Comparison of ENCODE assay signal across 1 cellular context in the genomic region with DNA sequence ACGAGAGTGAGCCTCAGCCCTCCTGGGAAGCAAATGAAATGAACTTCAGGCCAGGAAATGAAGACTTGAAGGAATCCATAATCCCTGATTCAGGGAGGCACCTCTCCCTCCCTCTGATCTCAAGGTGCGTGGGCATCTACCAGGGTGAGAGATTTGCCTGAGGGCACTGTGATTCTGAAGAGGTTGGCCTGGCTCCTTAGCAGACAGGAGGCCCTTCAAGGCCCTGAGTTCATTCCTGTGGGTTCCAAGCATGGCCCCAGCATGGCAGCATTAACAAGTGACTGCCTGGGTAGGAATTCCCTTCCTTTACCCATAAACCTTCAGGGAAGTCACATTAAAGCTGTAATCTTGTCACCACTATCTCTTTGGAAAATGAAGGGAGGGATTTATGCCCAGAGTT.
TF ChIP-seq lines count a peak whose summit lies in the region.

No MANE protein-coding gene starts in this region.

TF ChIP-seq in SK-N-SH treated with all-trans-retinoic acid at 6 μM for 48 hours, 23 proteins besides CTCF, POLR2A, EP300 and RAD21 (continued from another document):
- TF ChIP-seq, protein P1, sequence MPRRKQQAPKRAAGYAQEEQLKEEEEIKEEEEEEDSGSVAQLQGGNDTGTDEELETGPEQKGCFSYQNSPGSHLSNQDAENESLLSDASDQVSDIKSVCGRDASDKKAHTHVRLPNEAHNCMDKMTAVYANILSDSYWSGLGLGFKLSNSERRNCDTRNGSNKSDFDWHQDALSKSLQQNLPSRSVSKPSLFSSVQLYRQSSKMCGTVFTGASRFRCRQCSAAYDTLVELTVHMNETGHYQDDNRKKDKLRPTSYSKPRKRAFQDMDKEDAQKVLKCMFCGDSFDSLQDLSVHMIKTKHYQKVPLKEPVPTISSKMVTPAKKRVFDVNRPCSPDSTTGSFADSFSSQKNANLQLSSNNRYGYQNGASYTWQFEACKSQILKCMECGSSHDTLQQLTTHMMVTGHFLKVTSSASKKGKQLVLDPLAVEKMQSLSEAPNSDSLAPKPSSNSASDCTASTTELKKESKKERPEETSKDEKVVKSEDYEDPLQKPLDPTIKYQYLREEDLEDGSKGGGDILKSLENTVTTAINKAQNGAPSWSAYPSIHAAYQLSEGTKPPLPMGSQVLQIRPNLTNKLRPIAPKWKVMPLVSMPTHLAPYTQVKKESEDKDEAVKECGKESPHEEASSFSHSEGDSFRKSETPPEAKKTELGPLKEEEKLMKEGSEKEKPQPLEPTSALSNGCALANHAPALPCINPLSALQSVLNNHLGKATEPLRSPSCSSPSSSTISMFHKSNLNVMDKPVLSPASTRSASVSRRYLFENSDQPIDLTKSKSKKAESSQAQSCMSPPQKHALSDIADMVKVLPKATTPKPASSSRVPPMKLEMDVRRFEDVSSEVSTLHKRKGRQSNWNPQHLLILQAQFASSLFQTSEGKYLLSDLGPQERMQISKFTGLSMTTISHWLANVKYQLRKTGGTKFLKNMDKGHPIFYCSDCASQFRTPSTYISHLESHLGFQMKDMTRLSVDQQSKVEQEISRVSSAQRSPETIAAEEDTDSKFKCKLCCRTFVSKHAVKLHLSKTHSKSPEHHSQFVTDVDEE (CRISPR knock-in tag; IDR thresholded peaks at IDR 0.05) = no peak
- TF ChIP-seq, protein P2, sequence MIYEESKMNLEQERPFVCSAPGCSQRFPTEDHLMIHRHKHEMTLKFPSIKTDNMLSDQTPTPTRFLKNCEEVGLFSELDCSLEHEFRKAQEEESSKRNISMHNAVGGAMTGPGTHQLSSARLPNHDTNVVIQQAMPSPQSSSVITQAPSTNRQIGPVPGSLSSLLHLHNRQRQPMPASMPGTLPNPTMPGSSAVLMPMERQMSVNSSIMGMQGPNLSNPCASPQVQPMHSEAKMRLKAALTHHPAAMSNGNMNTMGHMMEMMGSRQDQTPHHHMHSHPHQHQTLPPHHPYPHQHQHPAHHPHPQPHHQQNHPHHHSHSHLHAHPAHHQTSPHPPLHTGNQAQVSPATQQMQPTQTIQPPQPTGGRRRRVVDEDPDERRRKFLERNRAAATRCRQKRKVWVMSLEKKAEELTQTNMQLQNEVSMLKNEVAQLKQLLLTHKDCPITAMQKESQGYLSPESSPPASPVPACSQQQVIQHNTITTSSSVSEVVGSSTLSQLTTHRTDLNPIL (CRISPR knock-in tag; IDR thresholded peaks at IDR 0.05; ENCODE audit: low read depth) = no peak
- TF ChIP-seq ISL1 (CRISPR knock-in tag; IDR thresholded peaks at IDR 0.05) (no peak), ZNF565 (CRISPR knock-in tag; conservative IDR thresholded peaks at IDR 0.05; ENCODE audit: low read depth) (no peak), ZFP3 (CRISPR knock-in tag; IDR thresholded peaks at IDR 0.05) (no peak), OSR1 (CRISPR knock-in tag; IDR thresholded peaks at IDR 0.05) (no peak), ARNTL (CRISPR knock-in tag; IDR thresholded peaks at IDR 0.05; ENCODE audit: borderline replicate concordance, low read depth) (no peak), GLIS3 (CRISPR knock-in tag; IDR thresholded peaks at IDR 0.05) (no peak), PPARA (CRISPR knock-in tag; IDR thresholded peaks at IDR 0.05; ENCODE audit: borderline replicate concordance) (no peak), ESRRG (CRISPR knock-in tag; IDR thresholded peaks at IDR 0.05) (no peak), RARB (CRISPR knock-in tag; IDR thresholded peaks at IDR 0.05) (no peak), BACH2 (CRISPR knock-in tag; IDR thresholded peaks at IDR 0.05; ENCODE audit: borderline replicate concordance) (no peak), ZNF8 (CRISPR knock-in tag; IDR thresholded peaks at IDR 0.05) (no peak)
- TF ChIP-seq, protein P3, sequence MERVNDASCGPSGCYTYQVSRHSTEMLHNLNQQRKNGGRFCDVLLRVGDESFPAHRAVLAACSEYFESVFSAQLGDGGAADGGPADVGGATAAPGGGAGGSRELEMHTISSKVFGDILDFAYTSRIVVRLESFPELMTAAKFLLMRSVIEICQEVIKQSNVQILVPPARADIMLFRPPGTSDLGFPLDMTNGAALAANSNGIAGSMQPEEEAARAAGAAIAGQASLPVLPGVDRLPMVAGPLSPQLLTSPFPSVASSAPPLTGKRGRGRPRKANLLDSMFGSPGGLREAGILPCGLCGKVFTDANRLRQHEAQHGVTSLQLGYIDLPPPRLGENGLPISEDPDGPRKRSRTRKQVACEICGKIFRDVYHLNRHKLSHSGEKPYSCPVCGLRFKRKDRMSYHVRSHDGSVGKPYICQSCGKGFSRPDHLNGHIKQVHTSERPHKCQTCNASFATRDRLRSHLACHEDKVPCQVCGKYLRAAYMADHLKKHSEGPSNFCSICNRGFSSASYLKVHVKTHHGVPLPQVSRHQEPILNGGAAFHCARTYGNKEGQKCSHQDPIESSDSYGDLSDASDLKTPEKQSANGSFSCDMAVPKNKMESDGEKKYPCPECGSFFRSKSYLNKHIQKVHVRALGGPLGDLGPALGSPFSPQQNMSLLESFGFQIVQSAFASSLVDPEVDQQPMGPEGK (CRISPR knock-in tag; IDR thresholded peaks at IDR 0.05; ENCODE audit: borderline replicate concordance) = no peak
